Comparison of ENCODE assay signal across 8 cellular contexts in genomic region chr14:54487771-54488170, GRCh38. TPM values are rescaled to one million over a fixed set of nuclear protein-coding genes. Genes with fewer than 3 reads are reported as not detected.
DNase-seq lines count a peak whose midpoint lies in the region; ATAC-seq, FAIRE-seq and TF ChIP-seq lines count a peak whose summit lies in the region.

No MANE protein-coding gene starts in this region.

- ATAC-seq in GM18867 (IDR thresholded peaks at IDR 0.05; ENCODE audit: unreplicated experiment), result no peak

- H3K9ac ChIP-seq in keratinocyte (ENCODE audit: control insufficient read depth, extremely low read depth, insufficient read depth, low read length), result peak overlapping the region; percentile 97
- H3K9ac ChIP-seq in stomach smooth muscle (ENCODE audit: low read length in 2 of 2), result peak overlapping the region; percentile 92 to 93

- H3K27me3 ChIP-seq in keratinocyte (ENCODE audit: control insufficient read depth, extremely low read depth, insufficient read depth, low read length) (no peaks in the 10 kb centered on the region), stomach smooth muscle (ENCODE audit: control insufficient read depth in 1 of 2, insufficient read depth in 2 of 2, low read length in 2 of 2) (no peaks in the 10 kb centered on the region)

- in situ Hi-C loops in astrocyte of the spinal cord (cut with HindIII; ENCODE audit: low sequenced_read_pairs), result no loop called here

- dilution Hi-C loops in keratinocyte (cut with MboI; ENCODE audit: extremely low pct_ligation_motif_present, low sequenced_read_pairs), result no loop called here

- peaks cover 53% of the 10 kb centered on the region for H3K79me2 ChIP-seq in keratinocyte (ENCODE audit: control insufficient read depth, insufficient read depth, low read length)

- peak; percentile 67 for FAIRE-seq in keratinocyte (lab: Jason Lieb, UNC)

- no peak overlapping the region for H2AFZ ChIP-seq in keratinocyte (ENCODE audit: control insufficient read depth, low read length)

- H3K4me2 ChIP-seq in keratinocyte (ENCODE audit: control insufficient read depth, extremely low read depth, insufficient read depth, low read depth, low read length), result peak overlapping the region; percentile 95

- H3K36me3 ChIP-seq in keratinocyte (ENCODE audit: control insufficient read depth in 2 of 2, extremely low read depth in 1 of 2, insufficient read depth in 2 of 2, low read length in 2 of 2) (peaks cover 0 to 2% of the 10 kb centered on the region in 2 experiments), stomach smooth muscle (ENCODE audit: control insufficient read depth in 2 of 2, insufficient read depth in 2 of 2, low read length in 2 of 2) (no peaks in the 10 kb centered on the region)

- no peaks in the 10 kb centered on the region for H4K20me1 ChIP-seq in keratinocyte (ENCODE audit: control insufficient read depth, extremely low read depth, insufficient read depth, low read length)

- no peaks in the 10 kb centered on the region for H3K9me3 ChIP-seq in keratinocyte (ENCODE audit: control insufficient read depth, low read depth, low read length)
- H3K9me3 ChIP-seq in stomach smooth muscle (ENCODE audit: control insufficient read depth in 2 of 2, low read length in 2 of 2), result no peaks in the 10 kb centered on the region

- no peak for TF ChIP-seq CTCF in astrocyte of the spinal cord (IDR thresholded peaks at IDR 0.05; ENCODE audit: low read depth, low read length)
- TF ChIP-seq CTCF in keratinocyte (optimal IDR thresholded peaks at IDR 0.05 in 1 of 3, IDR thresholded peaks at IDR 0.05 in 1 of 3, conservative IDR thresholded peaks at IDR 0.05 in 1 of 3; ENCODE audit: extremely low read depth in 1 of 3, insufficient read depth in 2 of 3, low read length in 3 of 3), result no peak

- H3K27ac ChIP-seq in keratinocyte (ENCODE audit: control insufficient read depth, insufficient read depth, low read length) (peak overlapping the region; percentile 94), stomach smooth muscle (ENCODE audit: low read length) (peak overlapping the region; percentile 83)

- peak overlapping the region; percentile 74 for H3K4me3 ChIP-seq in astrocyte of the spinal cord (ENCODE audit: low read depth, low read length)
- peak overlapping the region; percentile 65 to 97 (median 68) for H3K4me3 ChIP-seq in keratinocyte (ENCODE audit: control insufficient read depth in 2 of 3, extremely low read depth in 1 of 3, insufficient read depth in 2 of 3, low read depth in 1 of 3, low read length in 3 of 3)
- H3K4me3 ChIP-seq in stomach smooth muscle (ENCODE audit: low read length in 2 of 2), result peak overlapping the region; percentile 88 to 90

- H3K9me1 ChIP-seq in keratinocyte (ENCODE audit: control insufficient read depth, extremely low read depth, insufficient read depth, low read length), result no peaks in the 10 kb centered on the region

- DNase-seq in DMS114 treated with DMSO at 0.1 percent for 48 hours (lab: John Stamatoyannopoulos, UW; ENCODE audit: unreplicated experiment) (peak; percentile 65), Kasumi-1 (lab: John Stamatoyannopoulos, UW) (peak; percentile 37 to 41), astrocyte of the spinal cord (ENCODE audit: low read depth, low spot score) (peak; percentile 61), keratinocyte (ENCODE audit: low read depth, low spot score) (no peak), KG1 (lab: John Stamatoyannopoulos, UW) (no peak)
- no peak for DNase-seq in activated CD4-positive, alpha-beta T cell treated with anti-CD3 and anti-CD28 coated beads for 48 hours

- peaks cover 22% of the 10 kb centered on the region for H3K4me1 ChIP-seq in keratinocyte (ENCODE audit: control insufficient read depth, extremely low read depth, insufficient read depth, low read length)
- H3K4me1 ChIP-seq in stomach smooth muscle (ENCODE audit: control insufficient read depth, insufficient read depth, low read length), result peaks cover 15% of the 10 kb centered on the region

RNA-seq across cellular contexts. Expression of gene GMFB, which starts 1.0 kb away (rescaled TPM):
- 21.6 to 50.5 TPM (median 27.3 TPM) in 3 replicates for polyA plus RNA-seq in keratinocyte
- polyA plus RNA-seq in keratinocyte (2011; ENCODE audit: low read depth), result 46.4 TPM
- polyA plus RNA-seq in keratinocyte (2011; cell fraction: cytosol; rRNA removed), result 21.0 and 39.3 TPM in 2 replicates
- polyA plus RNA-seq in keratinocyte (2011; cell fraction: nucleus; rRNA removed), result 15.4 and 23.2 TPM in 2 replicates
- polyA plus RNA-seq in keratinocyte (2012; ENCODE audit: low replicate concordance), result 20.8 and 39.9 TPM in 2 replicates
- polyA minus RNA-seq in keratinocyte, result 4.4 to 33.0 TPM (median 15.3 TPM) in 3 replicates
- polyA minus RNA-seq in keratinocyte (2011; cell fraction: cytosol; rRNA and poly(A)+ RNA removed), result 12.1 TPM
- 9.2 and 18.3 TPM in 2 replicates for polyA minus RNA-seq in keratinocyte (2011; cell fraction: nucleus; rRNA and poly(A)+ RNA removed)

RNA-seq across cellular contexts. Expression of gene CGRRF1, which starts 21.9 kb away (rescaled TPM):
- 10.9 to 19.5 TPM (median 17.0 TPM) in 3 replicates for polyA plus RNA-seq in keratinocyte
- 9.3 TPM for polyA plus RNA-seq in keratinocyte (2011; ENCODE audit: low read depth)
- 9.6 and 22.3 TPM in 2 replicates for polyA plus RNA-seq in keratinocyte (2011; cell fraction: cytosol; rRNA removed)
- polyA plus RNA-seq in keratinocyte (2011; cell fraction: nucleus; rRNA removed), result 11.9 and 13.3 TPM in 2 replicates
- 14.1 and 14.7 TPM in 2 replicates for polyA plus RNA-seq in keratinocyte (2012; ENCODE audit: low replicate concordance)
- 0.82 to 6.6 TPM (median 5.8 TPM) in 3 replicates for polyA minus RNA-seq in keratinocyte
- polyA minus RNA-seq in keratinocyte (2011; cell fraction: cytosol; rRNA and poly(A)+ RNA removed), result 5.9 TPM
- polyA minus RNA-seq in keratinocyte (2011; cell fraction: nucleus; rRNA and poly(A)+ RNA removed), result 3.8 and 4.1 TPM in 2 replicates

RNA-seq across cellular contexts. Expression of gene CNIH1, which starts 46.6 kb away (rescaled TPM):
- polyA plus RNA-seq in keratinocyte, result 220 to 322 TPM (median 314 TPM) in 3 replicates
- polyA plus RNA-seq in keratinocyte (2011; ENCODE audit: low read depth), result 232 TPM
- polyA plus RNA-seq in keratinocyte (2011; cell fraction: cytosol; rRNA removed), result 185 and 284 TPM in 2 replicates
- polyA plus RNA-seq in keratinocyte (2011; cell fraction: nucleus; rRNA removed), result 124 and 150 TPM in 2 replicates
- polyA plus RNA-seq in keratinocyte (2012; ENCODE audit: low replicate concordance), result 135 and 160 TPM in 2 replicates
- polyA minus RNA-seq in keratinocyte, result 161 to 241 TPM (median 212 TPM) in 3 replicates
- polyA minus RNA-seq in keratinocyte (2011; cell fraction: cytosol; rRNA and poly(A)+ RNA removed), result 129 TPM
- polyA minus RNA-seq in keratinocyte (2011; cell fraction: nucleus; rRNA and poly(A)+ RNA removed), result 51.6 and 76.4 TPM in 2 replicates

Comparison
In these comparisons a context has a peak if more than half of its experiments do, and no peak if none do; other contexts are left out.
1. DNase-seq: peak in DMS114 treated with DMSO at 0.1 percent for 48 hours (single experiment), Kasumi-1 (2 of 2) and astrocyte of the spinal cord (single experiment); none in keratinocyte (single experiment), KG1 (single experiment) and activated CD4-positive, alpha-beta T cell treated with anti-CD3 and anti-CD28 coated beads for 48 hours (single experiment).
2. Peak in every context shown above with its lines, with median percentiles within 50 percentile points of each other: H3K4me3 ChIP-seq.